In genomic region chr1:201632364-201632952, GRCh38 we compare ENCODE assay signal across 22 cellular contexts.
DNase-seq lines count a peak whose midpoint lies in the region; ATAC-seq, FAIRE-seq and TF ChIP-seq lines count a peak whose summit lies in the region.
"Had no signal": no experiment of that assay in that cellular context is flagged by ENCODE, and none has a peak within 500 bp of the region (broad histone marks: within the 10 kb centered on the region; RNA-seq: fewer than 3 reads in every experiment).

No MANE protein-coding gene starts in this region.

- H3K36me3 ChIP-seq in heart left ventricle (peaks cover 0 to 16% (median 0%) of the 10 kb centered on the region in 9 donors), heart right ventricle (peaks cover 0 to 42% (median 0%) of the 10 kb centered on the region in 9 donors), K562 (ENCODE audit: control insufficient read depth, insufficient read depth, low read length) (no peaks in the 10 kb centered on the region), mucosa of rectum (ENCODE audit: control insufficient read depth in 2 of 2, insufficient read depth in 2 of 2, low read length in 2 of 2) (no peaks in the 10 kb centered on the region)
- H3K36me3 ChIP-seq: Peyer's patch had no signal

- H3K27ac ChIP-seq in heart left ventricle (peak overlapping the region in 7 of 12 donors; percentile 31 to 81 (median 45)), heart right ventricle (peak overlapping the region in 5 of 10 donors; percentile 39 to 76 (median 49)), K562 (ENCODE audit: extremely low read depth, low read depth, low read length) (no peak overlapping the region), mucosa of rectum (ENCODE audit: low read depth in 2 of 2, low read length in 2 of 2) (peak overlapping the region; percentile 6 to 32)
- H3K27ac ChIP-seq: Peyer's patch had no signal

- TF ChIP-seq POLR2A in heart left ventricle (IDR thresholded peaks at IDR 0.05), result no peak
- no peak for TF ChIP-seq POLR2A in K562 (conservative IDR thresholded peaks at IDR 0.05)

- no peak overlapping the region for H3K4me3 Mint-ChIP-seq in nephron progenitor cell
- H3K4me3 Mint-ChIP-seq in natural killer cell, result no peak overlapping the region
- H3K4me3 Mint-ChIP-seq: CD4-positive, CD25-positive, alpha-beta regulatory T cell; HFFc6 had no signal

- H3K4me1 Mint-ChIP-seq in nephron progenitor cell (peaks cover 67% of the 10 kb centered on the region), natural killer cell (no peaks in the 10 kb centered on the region)
- H3K4me1 Mint-ChIP-seq: CD4-positive, CD25-positive, alpha-beta regulatory T cell had no signal

- TF ChIP-seq RAD21 in K562 (CRISPR knock-in tag; conservative IDR thresholded peaks at IDR 0.05 in 1 of 2, IDR thresholded peaks at IDR 0.05 in 1 of 2), result no peak

- H3K36me3 Mint-ChIP-seq in nephron progenitor cell (ENCODE audit: low read depth) (no peaks in the 10 kb centered on the region), natural killer cell (no peaks in the 10 kb centered on the region)
- H3K36me3 Mint-ChIP-seq: CD4-positive, CD25-positive, alpha-beta regulatory T cell had no signal

- H4K20me1 ChIP-seq in K562 (replicated peaks; ENCODE audit: control insufficient read depth, insufficient read depth, low read length), result no peaks in the 10 kb centered on the region

- intact Hi-C loops in heart left ventricle (cut with DNase I), result loop anchor here in 2 of 10 donors (5.0 to 10.0 kb wide), 2 partner anchors 55 to 68 kb away; no protein-coding TSS in a partner anchor
- intact Hi-C loops in heart right ventricle (cut with DNase I), result loop anchor here in 3 of 10 donors (5.0 to 10.0 kb wide), 2 partner anchors 50 to 58 kb away; no protein-coding TSS in a partner anchor
- intact Hi-C loops in K562 (cut with micrococcal nuclease), result no loop called here
- intact Hi-C loops in natural killer cell (cut with micrococcal nuclease), result no loop called here

- H3K27me3 ChIP-seq in heart left ventricle (no peaks in the 10 kb centered on the region), heart right ventricle (no peaks in the 10 kb centered on the region), K562 (ENCODE audit: control insufficient read depth in 2 of 2, insufficient read depth in 2 of 2, low read length in 2 of 2) (no peaks in the 10 kb centered on the region), mucosa of rectum (ENCODE audit: control insufficient read depth in 2 of 2, insufficient read depth in 2 of 2, low read length in 2 of 2) (no peaks in the 10 kb centered on the region)
- H3K27me3 ChIP-seq: BE2C, Peyer's patch had no signal

- no TSS peak for BruUV-seq in K562 (replicated peaks; lab: Mats Ljungman, UMichigan)

- H3K4me1 ChIP-seq in heart left ventricle, result peaks cover 6 to 85% (median 81%) of the 10 kb centered on the region in 12 donors
- peaks cover 32 to 97% (median 73%) of the 10 kb centered on the region in 9 donors for H3K4me1 ChIP-seq in heart right ventricle
- peaks cover 10 to 39% of the 10 kb centered on the region in 2 experiments; a peak in 3 of 5 replicates for H3K4me1 ChIP-seq in K562 (replicated peaks in 1 of 2; ENCODE audit: control insufficient read depth in 2 of 2, insufficient read depth in 2 of 2, low read length in 2 of 2)
- H3K4me1 ChIP-seq in mucosa of rectum (ENCODE audit: control insufficient read depth in 2 of 2, insufficient read depth in 2 of 2, low read length in 2 of 2), result peaks cover 7 to 19% of the 10 kb centered on the region in 2 donors

- CTCF ChIA-PET in K562 (lab: Yijun Ruan, JAX; ENCODE audit: low intra/inter-chr PET ratio), result no interaction called here

- H3K9me3 ChIP-seq in heart left ventricle (no peaks in the 10 kb centered on the region), heart right ventricle (no peaks in the 10 kb centered on the region), K562 (replicated peaks; ENCODE audit: control insufficient read depth, insufficient read depth, low read depth, low read length) (no peaks in the 10 kb centered on the region), mucosa of rectum (ENCODE audit: control insufficient read depth in 2 of 2, low read length in 2 of 2) (no peaks in the 10 kb centered on the region)
- H3K9me3 ChIP-seq: BE2C, Peyer's patch had no signal

- H3K27ac Mint-ChIP-seq in nephron progenitor cell (no peak overlapping the region), natural killer cell (no peak overlapping the region)
- H3K27ac Mint-ChIP-seq: CD4-positive, CD25-positive, alpha-beta regulatory T cell had no signal

- no peak for TF ChIP-seq EP300 in K562 (IDR thresholded peaks at IDR 0.05; ENCODE audit: low read length)

- H3K27me3 Mint-ChIP-seq in nephron progenitor cell (ENCODE audit: low read depth, poor library complexity) (peaks cover 31% of the 10 kb centered on the region), natural killer cell (ENCODE audit: low read depth in 2 of 2) (peaks cover 0 to 8% of the 10 kb centered on the region in 2 donors)
- H3K27me3 Mint-ChIP-seq: CD4-positive, CD25-positive, alpha-beta regulatory T cell had no signal

- WGBS in heart left ventricle, 4 donors, result 73 to 81% (median 75%) methylated on average over 5 of the region's 5 CpGs
- WGBS in heart right ventricle, 2 donors, result 85% methylated on average over 5 of the region's 5 CpGs
- WGBS in K562 (ENCODE audit: insufficient coverage, low coverage, missing lambda C conversion rate), result 17% methylated on average over 5 of the region's 5 CpGs

- H3K4me3 ChIP-seq in heart left ventricle, result no peak overlapping the region
- no peak overlapping the region for H3K4me3 ChIP-seq in heart right ventricle
- no peak overlapping the region for H3K4me3 ChIP-seq in K562
- H3K4me3 ChIP-seq in mucosa of rectum (ENCODE audit: low read length in 2 of 2), result no peak overlapping the region
- H3K4me3 ChIP-seq: Peyer's patch had no signal

- no peak for DNase-seq in heart left ventricle
- DNase-seq in heart right ventricle, result no peak
- peak in 2 of 4 experiments; percentile 51 to 61 for DNase-seq in K562 (ENCODE audit: extremely low read depth in 1 of 4, low spot score in 3 of 4)
- no peak for DNase-seq in nephron progenitor cell
- DNase-seq in natural killer cell, result no peak
- no peak for DNase-seq in NCI-H82 (lab: John Stamatoyannopoulos, UW)
- DNase-seq: BE2C; CD4-positive, CD25-positive, alpha-beta regulatory T cell; COR-L47; DMS 273 treated with DMSO at 0.1 percent for 48 hours; DND-41; HFFc6; Karpas-422; NCI-H1417 treated with DMSO at 0.1 percent for 48 hours; NCI-H187 treated with DMSO at 0.1 percent for 48 hours; NCI-H226; NCI-H524 treated with DMSO at 0.1 percent for 48 hours; Peyer's patch; SHP77 had no signal

- POLR2A ChIA-PET in K562 (lab: Yijun Ruan, JAX), result interaction anchor here (0.6 to 1.5 kb wide), 8 partner anchors 7 to 81 kb away, joined by 3 to 5 read pairs (median 4); no protein-coding TSS in a partner anchor

- H3K9me1 ChIP-seq in K562 (ENCODE audit: control insufficient read depth, insufficient read depth, low read length), result no peaks in the 10 kb centered on the region

- H3K79me2 ChIP-seq in K562 (ENCODE audit: control insufficient read depth, insufficient read depth, low read length), result no peaks in the 10 kb centered on the region

- H2AFZ ChIP-seq in K562 (ENCODE audit: low read depth, low read length), result no peak overlapping the region

- TF ChIP-seq CTCF in heart left ventricle (IDR thresholded peaks at IDR 0.05), result no peak
- TF ChIP-seq CTCF in heart right ventricle (IDR thresholded peaks at IDR 0.05), result no peak
- TF ChIP-seq CTCF in K562 (IDR thresholded peaks at IDR 0.05 in 2 of 3, conservative IDR thresholded peaks at IDR 0.05 in 1 of 3; ENCODE audit: insufficient read depth in 2 of 3, low read depth in 1 of 3, low read length in 3 of 3), result no peak
- TF ChIP-seq CTCF in nephron progenitor cell (IDR thresholded peaks at IDR 0.05), result no peak
- no peak for TF ChIP-seq CTCF in natural killer cell (IDR thresholded peaks at IDR 0.05)

- H3K9ac ChIP-seq in K562 (ENCODE audit: insufficient read depth in 1 of 2, low read depth in 2 of 2, low read length in 2 of 2) (no peak overlapping the region), mucosa of rectum (ENCODE audit: low read depth in 1 of 2, low read length in 2 of 2) (no peak overlapping the region)

- in situ Hi-C loops in K562 (cut with MboI), result no loop called here

- no peak for FAIRE-seq in K562 (lab: Jason Lieb, UNC)
- FAIRE-seq: H54 had no signal

- H3K9me3 Mint-ChIP-seq in nephron progenitor cell (no peaks in the 10 kb centered on the region), natural killer cell (no peaks in the 10 kb centered on the region)
- H3K9me3 Mint-ChIP-seq: CD4-positive, CD25-positive, alpha-beta regulatory T cell; HFFc6 had no signal

- ATAC-seq in heart left ventricle (no peak), heart right ventricle (no peak), K562 (peak; percentile 68), natural killer cell (no peak), HG03565 (IDR thresholded peaks at IDR 0.05; ENCODE audit: unreplicated experiment) (no peak)

- peak overlapping the region; percentile 2; the same call in 1 of the 2 replicates for H3K4me2 ChIP-seq in K562 (ENCODE audit: insufficient read depth, low read length)

TF ChIP-seq in K562, 482 proteins besides CTCF, POLR2A, EP300 and RAD21 (continues in another document):
- TF ChIP-seq TAL1 (IDR thresholded peaks at IDR 0.05) (no peak), RBM22 (IDR thresholded peaks at IDR 0.05; ENCODE audit: low read depth, low read length, poor library complexity, severe bottlenecking) (no peak), SMC3 (conservative IDR thresholded peaks at IDR 0.05; ENCODE audit: insufficient read depth, low read depth, low read length) (no peak), TEAD1 (CRISPR knock-in tag; IDR thresholded peaks at IDR 0.05) (no peak), ZBED1 (IDR thresholded peaks at IDR 0.05) (no peak), LARP7 (IDR thresholded peaks at IDR 0.05) (no peak), ZNF24 (IDR thresholded peaks at IDR 0.05) (no peak)
- TF ChIP-seq, protein P1, sequence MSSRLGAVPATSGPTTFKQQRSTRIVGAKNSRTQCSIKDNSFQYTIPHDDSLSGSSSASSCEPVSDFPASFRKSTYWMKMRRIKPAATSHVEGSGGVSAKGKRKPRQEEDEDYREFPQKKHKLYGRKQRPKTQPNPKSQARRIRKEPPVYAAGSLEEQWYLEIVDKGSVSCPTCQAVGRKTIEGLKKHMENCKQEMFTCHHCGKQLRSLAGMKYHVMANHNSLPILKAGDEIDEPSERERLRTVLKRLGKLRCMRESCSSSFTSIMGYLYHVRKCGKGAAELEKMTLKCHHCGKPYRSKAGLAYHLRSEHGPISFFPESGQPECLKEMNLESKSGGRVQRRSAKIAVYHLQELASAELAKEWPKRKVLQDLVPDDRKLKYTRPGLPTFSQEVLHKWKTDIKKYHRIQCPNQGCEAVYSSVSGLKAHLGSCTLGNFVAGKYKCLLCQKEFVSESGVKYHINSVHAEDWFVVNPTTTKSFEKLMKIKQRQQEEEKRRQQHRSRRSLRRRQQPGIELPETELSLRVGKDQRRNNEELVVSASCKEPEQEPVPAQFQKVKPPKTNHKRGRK (tag; IDR thresholded peaks at IDR 0.05), result no peak
